Comparison of ENCODE assay signal across 13 cellular contexts in genomic region chr6:127300411-127300810, GRCh38. TPM values are rescaled to one million over a fixed set of nuclear protein-coding genes. Genes with fewer than 3 reads are reported as not detected.
DNase-seq lines count a peak whose midpoint lies in the region; ATAC-seq and TF ChIP-seq lines count a peak whose summit lies in the region.
"Had no signal": no experiment of that assay in that cellular context is flagged by ENCODE, and none has a peak within 500 bp of the region (broad histone marks: within the 10 kb centered on the region; RNA-seq: fewer than 3 reads in every experiment).

No MANE protein-coding gene starts in this region.

- no peak overlapping the region for H3K56ac ChIP-seq in IMR-90 (ENCODE audit: extremely low read depth, insufficient read depth, low read length)

- H3K36me3 Mint-ChIP-seq in CD8-positive, alpha-beta T cell, result peaks cover 29% of the 10 kb centered on the region
- peaks cover 4 to 19% of the 10 kb centered on the region in 2 donors for H3K36me3 Mint-ChIP-seq in stimulated activated naive B cell treated with anti-CD40 and anti-IgM and Interleukin-4, amounts not matched to agents 10 μg/mL and 1 μg/mL and 100 μg/mL, for 72 hours

- H3K4me2 ChIP-seq in IMR-90 (ENCODE audit: low read depth, low read length), result peak overlapping the region; percentile 68; the same call in 1 of the 2 replicates
- H3K4me2 ChIP-seq: KMS-11 had no signal

- in situ Hi-C loops in IMR-90 (cut with MboI; ENCODE audit: low sequenced_read_pairs), result loop anchor here (5.0 to 10.0 kb wide), 2 partner anchors 164 to 237 kb away; no protein-coding TSS in a partner anchor

- H3K4me1 ChIP-seq in CD8-positive, alpha-beta T cell (ENCODE audit: insufficient read depth, low read length), result no peaks in the 10 kb centered on the region
- no peaks in the 10 kb centered on the region; the same call in none of the 2 replicates for H3K4me1 ChIP-seq in IMR-90 (ENCODE audit: control insufficient read depth, insufficient read depth, low read length)

- no peak overlapping the region for H2AK9ac ChIP-seq in IMR-90 (replicated peaks; ENCODE audit: low read depth, low read length, poor library complexity)

- H2BK120ac ChIP-seq in IMR-90 (ENCODE audit: low read depth, low read length), result no peak overlapping the region

- H3K4ac ChIP-seq in IMR-90 (ENCODE audit: low read depth, low read length), result 0 out of 2 replicates have a peak overlapping the region, but pooled peaks have one; percentile 30

- no peak for TF ChIP-seq CTCF in CD8-positive, alpha-beta T cell (IDR thresholded peaks at IDR 0.05)
- TF ChIP-seq CTCF in IMR-90 (conservative IDR thresholded peaks at IDR 0.05; ENCODE audit: low read depth, low read length), result no peak

- H3K18ac ChIP-seq in IMR-90 (ENCODE audit: low read depth, low read length), result no peak overlapping the region

- H2AFZ ChIP-seq in IMR-90 (replicated peaks; ENCODE audit: low read length, poor library complexity), result no peak overlapping the region

- H3K23ac ChIP-seq in IMR-90 (ENCODE audit: low read depth, low read length), result no peak overlapping the region

- BruUV-seq in IMR-90 (replicated peaks; lab: Mats Ljungman, UMichigan), result no TSS peak

- H4K20me1 ChIP-seq in IMR-90 (ENCODE audit: insufficient read depth, low read length), result peaks cover 6% of the 10 kb centered on the region; the same call in 1 of the 2 replicates

- peaks cover 25% of the 10 kb centered on the region for H3K4me1 Mint-ChIP-seq in CD8-positive, alpha-beta T cell (ENCODE audit: low read depth)
- peaks cover 11 to 28% of the 10 kb centered on the region in 2 donors for H3K4me1 Mint-ChIP-seq in stimulated activated naive B cell treated with anti-CD40 and anti-IgM and Interleukin-4, amounts not matched to agents 10 μg/mL and 1 μg/mL and 100 μg/mL, for 72 hours

- H3K14ac ChIP-seq in IMR-90 (replicated peaks; ENCODE audit: low read depth, low read length), result 0 out of 2 replicates have a peak overlapping the region, but pooled peaks have one; percentile 32

- H3K36me3 ChIP-seq in CD8-positive, alpha-beta T cell (ENCODE audit: insufficient read depth, low read length), result no peaks in the 10 kb centered on the region
- H3K36me3 ChIP-seq in IMR-90 (ENCODE audit: control insufficient read depth, insufficient read depth, low read length), result peaks cover 6% of the 10 kb centered on the region; the same call in 1 of the 2 replicates

- H3K9me3 Mint-ChIP-seq in CD8-positive, alpha-beta T cell, result no peaks in the 10 kb centered on the region
- H3K9me3 Mint-ChIP-seq in stimulated activated naive B cell treated with anti-CD40 and anti-IgM and Interleukin-4, amounts not matched to agents 10 μg/mL and 1 μg/mL and 100 μg/mL, for 72 hours, result no peaks in the 10 kb centered on the region
- H3K9me3 Mint-ChIP-seq: natural killer cell treated with Interleukin-12 subunit alpha and Interleukin-12 subunit beta and Interleukin-15 and Interleukin-18, amount 100 ng/mL, for 72 hours had no signal

- POLR2A ChIA-PET in CD8-positive, alpha-beta T cell (lab: Charles Lee), result no interaction called here
- POLR2A ChIA-PET in IMR-90 (lab: Charles Lee; ENCODE audit: unreplicated experiment), result no interaction called here

- H2BK5ac ChIP-seq in IMR-90 (ENCODE audit: low read depth, low read length, poor library complexity, severe bottlenecking), result peak overlapping the region; percentile 87

- no peak overlapping the region for H3K4me3 ChIP-seq in CD8-positive, alpha-beta T cell (ENCODE audit: low read depth, low read length)
- H3K4me3 ChIP-seq in IMR-90 (ENCODE audit: insufficient read depth, low read depth, low read length), result no peak overlapping the region

- no peaks in the 10 kb centered on the region for H3K27me3 ChIP-seq in CD8-positive, alpha-beta T cell (ENCODE audit: insufficient read depth, low read length)
- no peaks in the 10 kb centered on the region for H3K27me3 ChIP-seq in IMR-90 (ENCODE audit: control insufficient read depth, insufficient read depth, low read length)

- H3K9ac ChIP-seq in IMR-90 (ENCODE audit: low read depth, low read length), result no peak overlapping the region
- H3K9ac ChIP-seq: KMS-11 had no signal

- peak overlapping the region; percentile 7 for H3K27ac Mint-ChIP-seq in CD8-positive, alpha-beta T cell
- H3K27ac Mint-ChIP-seq in stimulated activated naive B cell treated with anti-CD40 and anti-IgM and Interleukin-4, amounts not matched to agents 10 μg/mL and 1 μg/mL and 100 μg/mL, for 72 hours, result no peak overlapping the region
- H3K27ac Mint-ChIP-seq: natural killer cell treated with Interleukin-12 subunit alpha and Interleukin-12 subunit beta and Interleukin-15 and Interleukin-18, amount 100 ng/mL, for 72 hours had no signal

- peaks cover 6% of the 10 kb centered on the region; the same call in 1 of the 2 replicates for H3K9me1 ChIP-seq in IMR-90 (ENCODE audit: insufficient read depth, low read length)

- H3K9me3 ChIP-seq in CD8-positive, alpha-beta T cell (ENCODE audit: low read length), result no peaks in the 10 kb centered on the region
- no peaks in the 10 kb centered on the region for H3K9me3 ChIP-seq in IMR-90 (ENCODE audit: control insufficient read depth, insufficient read depth, low read length)

- H4K5ac ChIP-seq in IMR-90 (ENCODE audit: low read depth, low read length), result no peak overlapping the region

- no peak for DNase-seq in CD8-positive, alpha-beta T cell
- DNase-seq in IMR-90 (peak; percentile 92), dermis blood vessel endothelial cell (peak; percentile 63), myocyte (ENCODE audit: low read depth) (peak; percentile 69), NOMO-1 treated with dmso at 0.1 percent for 144 hours (lab: John Stamatoyannopoulos, UW; ENCODE audit: unreplicated experiment) (no peak)
- DNase-seq in stimulated activated naive B cell treated with anti-CD40 and anti-IgM and Interleukin-4, amounts not matched to agents 10 μg/mL and 1 μg/mL and 100 μg/mL, for 72 hours, result no peak
- DNase-seq: activated CD4-positive, alpha-beta T cell treated with anti-CD3 and anti-CD28 coated beads for 4 hours; amygdala; head of caudate nucleus had no signal

- ATAC-seq in CD8-positive, alpha-beta T cell, result no peak
- ATAC-seq in IMR-90 (ENCODE audit: low read depth) (peak; percentile 85), GM18867 (IDR thresholded peaks at IDR 0.05; ENCODE audit: unreplicated experiment) (no peak), HG03025 (IDR thresholded peaks at IDR 0.05; ENCODE audit: low FRiP score, unreplicated experiment) (no peak)
- no peak for ATAC-seq in stimulated activated naive B cell treated with anti-CD40 and anti-IgM and Interleukin-4, amounts not matched to agents 10 μg/mL and 1 μg/mL and 100 μg/mL, for 72 hours (replicated peaks)
- ATAC-seq: natural killer cell treated with Interleukin-12 subunit alpha and Interleukin-12 subunit beta and Interleukin-15 and Interleukin-18, amount 100 ng/mL, for 72 hours had no signal

- H2BK20ac ChIP-seq in IMR-90 (ENCODE audit: low read depth, low read length), result no peak overlapping the region

- intact Hi-C loops in CD8-positive, alpha-beta T cell (cut with DNase I, micrococcal nuclease), result loop anchor here (5.0 to 10.0 kb wide), 3 partner anchors 33 to 1434 kb away; partner anchors contain the start of genes ECHDC1 (in 1 of the 2) and RNF146 (in 1 of the 2)
- intact Hi-C loops in IMR-90 (cut with micrococcal nuclease), result loop anchor here (2.0 to 5.0 kb wide), 3 partner anchors 42 to 217 kb away; partner anchors contain the start of genes ECHDC1 and MTCL3

- TF ChIP-seq POLR2A in IMR-90 (IDR thresholded peaks at IDR 0.05; ENCODE audit: low read depth, low read length), result no peak

- dilution Hi-C loops in IMR-90 (cut with HindIII; ENCODE audit: low sequenced_read_pairs, unreplicated experiment), result no loop called here

- H2BK15ac ChIP-seq in IMR-90 (ENCODE audit: low read depth, low read length), result no peak overlapping the region; the same call in 2 of the 3 replicates

- peaks cover 6 to 30% of the 10 kb centered on the region in 2 experiments; a peak in 2 of 4 replicates for H3K79me1 ChIP-seq in IMR-90 (ENCODE audit: low read depth in 1 of 2, low read length in 2 of 2)

- 0 out of 4 replicates have a peak overlapping the region, but pooled peaks of 1 of the 2 experiments have one; percentile 56 for H4K8ac ChIP-seq in IMR-90 (ENCODE audit: low read depth in 2 of 2, low read length in 2 of 2)

- no peaks in the 10 kb centered on the region for H3K27me3 Mint-ChIP-seq in CD8-positive, alpha-beta T cell (ENCODE audit: low read depth)
- no peaks in the 10 kb centered on the region for H3K27me3 Mint-ChIP-seq in stimulated activated naive B cell treated with anti-CD40 and anti-IgM and Interleukin-4, amounts not matched to agents 10 μg/mL and 1 μg/mL and 100 μg/mL, for 72 hours
- H3K27me3 Mint-ChIP-seq: natural killer cell treated with Interleukin-12 subunit alpha and Interleukin-12 subunit beta and Interleukin-15 and Interleukin-18, amount 100 ng/mL, for 72 hours had no signal

- CTCF ChIA-PET in CD8-positive, alpha-beta T cell (lab: Charles Lee), result interaction anchor here (0.7 to 2.5 kb wide), 3 partner anchors 9 to 34 kb away, joined by 4 to 7 read pairs (median 5); partner anchors contain the start of gene RNF146
- CTCF ChIA-PET in IMR-90 (lab: Yijun Ruan, JAX), result interaction anchor here (0.9 kb wide), 1 partner anchor 9 kb away, joined by 3 read pairs; no protein-coding TSS in a partner anchor

- no peak overlapping the region for H3K27ac ChIP-seq in CD8-positive, alpha-beta T cell (ENCODE audit: low read depth, low read length)
- H3K27ac ChIP-seq in IMR-90 (ENCODE audit: insufficient read depth, low read length), result peak overlapping the region; percentile 39; the same call in 1 of the 2 replicates
- H3K27ac ChIP-seq: KMS-11 had no signal

- no peak overlapping the region for H3K4me3 Mint-ChIP-seq in CD8-positive, alpha-beta T cell
- H3K4me3 Mint-ChIP-seq in stimulated activated naive B cell treated with anti-CD40 and anti-IgM and Interleukin-4, amounts not matched to agents 10 μg/mL and 1 μg/mL and 100 μg/mL, for 72 hours, result no peak overlapping the region
- H3K4me3 Mint-ChIP-seq: natural killer cell treated with Interleukin-12 subunit alpha and Interleukin-12 subunit beta and Interleukin-15 and Interleukin-18, amount 100 ng/mL, for 72 hours had no signal

- no peak for TF ChIP-seq RAD21 in IMR-90 (IDR thresholded peaks at IDR 0.05; ENCODE audit: low read length)

- H4K91ac ChIP-seq in IMR-90 (ENCODE audit: insufficient read depth, low read depth, low read length), result no peak overlapping the region

- H2AK5ac ChIP-seq in IMR-90 (ENCODE audit: low read depth, low read length), result no peak overlapping the region

RNA-seq across cellular contexts. Expression of gene RNF146, which starts 33.7 kb away (rescaled TPM):
- total RNA-seq in CD8-positive, alpha-beta T cell, result 1 to 10 TPM; 7.2 to 8.9 TPM
- 24.0 and 35.0 TPM in 2 replicates for total RNA-seq in IMR-90 (2012; rRNA removed)
- 26.6 and 32.2 TPM in 2 replicates for polyA plus RNA-seq in IMR-90 (2012; rRNA removed)
- 6.4 and 11.1 TPM in 2 replicates for polyA plus RNA-seq in IMR-90 (2012; cell fraction: cytosol; rRNA removed)
- 12.5 and 109 TPM in 2 replicates for polyA plus RNA-seq in IMR-90 (2012; cell fraction: nucleus; rRNA removed; ENCODE audit: low replicate concordance)
- 35.3 and 46.3 TPM in 2 replicates for total RNA-seq in dermis blood vessel endothelial cell
- 60.9 and 76.1 TPM in 2 replicates for total RNA-seq in myocyte
- polyA plus RNA-seq in myocyte (2012), result 43.7 TPM

RNA-seq across cellular contexts. Expression of gene ECHDC1, which starts 43.0 kb away (rescaled TPM):
- total RNA-seq in CD8-positive, alpha-beta T cell, result 1 to 10 TPM; 9.3 to 10.0 TPM
- total RNA-seq in IMR-90 (2012; rRNA removed) (40.3 and 114 TPM in 2 replicates), dermis blood vessel endothelial cell (47.3 and 64.5 TPM in 2 replicates), myocyte (70.2 and 81.7 TPM in 2 replicates)
- 23.1 and 33.1 TPM in 2 replicates for polyA plus RNA-seq in IMR-90 (2012; rRNA removed)
- polyA plus RNA-seq in IMR-90 (2012; cell fraction: cytosol; rRNA removed), result 3.9 and 8.1 TPM in 2 replicates
- polyA plus RNA-seq in IMR-90 (2012; cell fraction: nucleus; rRNA removed; ENCODE audit: low replicate concordance), result 10.2 and 12.7 TPM in 2 replicates
- 40.9 TPM for polyA plus RNA-seq in myocyte (2012)

Comparison
In these comparisons a context has a peak if more than half of its experiments do, and no peak if none do; other contexts are left out.
1. DNase-seq: peak in IMR-90 (single experiment), dermis blood vessel endothelial cell (single experiment) and myocyte (single experiment); none in CD8-positive, alpha-beta T cell (0 of 7), stimulated activated naive B cell treated with anti-CD40 and anti-IgM and Interleukin-4, amounts not matched to agents 10 μg/mL and 1 μg/mL and 100 μg/mL, for 72 hours (single experiment) and NOMO-1 treated with dmso at 0.1 percent for 144 hours (single experiment).